Comparison of ENCODE assay signal across 11 cellular contexts in the genomic region with DNA sequence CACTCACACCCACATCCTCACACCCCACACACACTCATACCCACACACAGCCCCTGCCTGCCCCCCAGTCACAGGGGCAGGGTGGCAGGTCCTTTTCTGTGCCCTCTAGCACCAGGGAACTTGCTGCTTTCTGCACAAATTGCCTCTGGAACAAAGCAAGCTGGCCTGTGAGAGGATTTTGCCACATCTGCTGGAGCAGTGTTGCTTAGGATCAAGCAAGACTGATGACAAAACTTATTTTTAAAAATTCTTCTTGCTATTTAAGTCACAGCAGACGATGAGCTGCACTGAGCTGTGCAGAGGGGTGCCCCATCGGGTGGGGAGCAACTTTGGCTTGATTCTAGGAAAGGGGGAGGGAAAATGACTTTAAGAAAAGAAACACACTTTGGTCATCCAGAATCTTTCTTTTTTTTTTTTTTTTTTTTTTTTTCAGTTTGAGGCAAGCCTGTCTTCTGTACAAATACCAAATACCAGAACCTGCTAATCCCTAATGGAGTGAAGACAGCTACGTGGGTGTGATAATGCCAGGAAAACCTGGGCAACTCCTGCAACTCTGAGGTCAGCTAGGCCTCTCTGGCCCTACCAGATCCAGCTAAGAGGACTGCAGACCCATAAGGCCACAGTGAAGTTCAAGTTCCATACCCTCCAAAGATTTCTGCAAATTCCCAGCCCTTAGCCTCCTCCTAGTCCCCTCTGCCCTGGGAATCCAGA.
"Had no signal": no experiment of that assay in that cellular context is flagged by ENCODE, and none has a peak within 500 bp of the region (broad histone marks: within the 10 kb centered on the region; RNA-seq: fewer than 3 reads in every experiment).

No MANE protein-coding gene starts in this region.

- H2AFZ ChIP-seq: hepatocyte had no signal

- H3K27ac ChIP-seq: foreskin keratinocyte, hepatocyte, neutrophil, ovary had no signal

- H3K4me1 ChIP-seq: foreskin keratinocyte had no signal

- H3K36me3 ChIP-seq: neutrophil, ovary, tibial artery had no signal

- H3K4me2 ChIP-seq: hepatocyte, smooth muscle cell had no signal

- DNase-seq: foreskin keratinocyte; mammary epithelial cell; naive thymus-derived CD4-positive, alpha-beta T cell; ovary; right cardiac atrium; stimulated activated CD4-positive, alpha-beta T cell treated with anti-CD3 and anti-CD28 coated beads, Interleukin-2, amount 100 ng/mL, for 48 hours; stimulated activated naive CD4-positive, alpha-beta T cell treated with Interleukin-2 at 50 U/mL for 16 hours; tibial artery had no signal

- H3K4me3 ChIP-seq: hepatocyte, ovary, smooth muscle cell, tibial artery had no signal

- H3K79me2 ChIP-seq: hepatocyte had no signal

- ATAC-seq: foreskin keratinocyte; naive thymus-derived CD4-positive, alpha-beta T cell; right cardiac atrium had no signal

- H3K9me3 ChIP-seq: neutrophil, ovary, tibial artery had no signal

- H3K27me3 ChIP-seq: foreskin keratinocyte, hepatocyte, ovary, tibial artery had no signal
